Comparison of ENCODE assay signal across 1 cellular context in genomic region chr6:113073611-113074191, GRCh38.
TF ChIP-seq lines count a peak whose summit lies in the region.

No MANE protein-coding gene starts in this region.

TF ChIP-seq in IMR-90, 13 proteins besides CTCF, POLR2A, EP300 and RAD21 (continued from another document):
- no peak for TF ChIP-seq RCOR1 (IDR thresholded peaks at IDR 0.05; ENCODE audit: insufficient replicate concordance, low read length)
TF ChIP-seq in IMR-90: peak in this region for 0.
